8 cellular contexts compared by ENCODE assay signal in genomic region chr2:159968282-159968900, GRCh38.
DNase-seq lines count a peak whose midpoint lies in the region; ATAC-seq and TF ChIP-seq lines count a peak whose summit lies in the region.

No MANE protein-coding gene starts in this region.

- no peaks in the 10 kb centered on the region for H3K36me3 ChIP-seq in mammary epithelial cell (ENCODE audit: insufficient read depth, low read length)
- H3K36me3 ChIP-seq in left lung, result no peaks in the 10 kb centered on the region

- CTCF ChIA-PET in mammary epithelial cell (lab: Charles Lee; ENCODE audit: low non-redundant PET), result no interaction called here

- H3K27ac ChIP-seq in mammary epithelial cell (ENCODE audit: insufficient read depth, low read depth, low read length) (no peak overlapping the region), left lung (no peak overlapping the region)

- H3K9me3 ChIP-seq in mammary epithelial cell (replicated peaks; ENCODE audit: insufficient read depth, low read length) (no peaks in the 10 kb centered on the region), left lung (no peaks in the 10 kb centered on the region)

- H3K4me3 ChIP-seq in AG09309 (ENCODE audit: control insufficient read depth, low read depth, low read length) (no peak overlapping the region), mammary epithelial cell (replicated peaks in 1 of 3; ENCODE audit: insufficient read depth in 1 of 3, low read depth in 2 of 3, low read length in 3 of 3) (no peak overlapping the region), left lung (no peak overlapping the region)

- no peak overlapping the region for H2AFZ ChIP-seq in mammary epithelial cell (ENCODE audit: low read depth, low read length)

- ATAC-seq in HG03103 (IDR thresholded peaks at IDR 0.05; ENCODE audit: low read depth, unreplicated experiment), result peak; percentile 41
- peak; percentile 80 for ATAC-seq in left lung
- no peak for ATAC-seq in GM21737 (IDR thresholded peaks at IDR 0.05; ENCODE audit: unreplicated experiment)

- H3K27me3 ChIP-seq in mammary epithelial cell (ENCODE audit: insufficient read depth, low read length) (no peaks in the 10 kb centered on the region), left lung (no peaks in the 10 kb centered on the region)

- peak; percentile 10 for DNase-seq in AG09309 (ENCODE audit: low read depth)
- DNase-seq in GM03348 (ENCODE audit: low spot score), result peak; percentile 59
- DNase-seq in NCI-H748 (lab: John Stamatoyannopoulos, UW; ENCODE audit: unreplicated experiment), result peak; percentile 77
- peak; percentile 39 for DNase-seq in mammary epithelial cell
- no peak for DNase-seq in left lung
- DNase-seq in effector CD8-positive, alpha-beta T cell (lab: John Stamatoyannopoulos, UW), result no peak

- dilution Hi-C loops in mammary epithelial cell (cut with HindIII; ENCODE audit: low sequenced_read_pairs), result no loop called here

- 0% methylated on average over 2 of the region's 2 CpGs for WGBS in mammary epithelial cell (ENCODE audit: low coverage, missing lambda C conversion rate)

- H3K79me2 ChIP-seq in mammary epithelial cell (ENCODE audit: insufficient read depth, low read length), result no peaks in the 10 kb centered on the region

- intact Hi-C loops in mammary epithelial cell (cut with micrococcal nuclease), result loop anchor here (1.0 to 10.0 kb wide), 6 partner anchors 161 to 1074 kb away; partner anchors contain the start of gene MARCHF7
- intact Hi-C loops in left lung (cut with DNase I), result no loop called here

- H3K9ac ChIP-seq in mammary epithelial cell (ENCODE audit: insufficient read depth, low read length), result no peak overlapping the region

- no peak overlapping the region for H3K4me2 ChIP-seq in mammary epithelial cell (ENCODE audit: insufficient read depth, low read depth, low read length)

- no peaks in the 10 kb centered on the region for H4K20me1 ChIP-seq in mammary epithelial cell (ENCODE audit: insufficient read depth, low read length)

- BruUV-seq in mammary epithelial cell (replicated peaks; lab: Mats Ljungman, UMichigan), result no TSS peak

- H3K4me1 ChIP-seq in mammary epithelial cell (ENCODE audit: insufficient read depth, low read length) (peaks cover 9% of the 10 kb centered on the region), left lung (no peaks in the 10 kb centered on the region)

- TF ChIP-seq CTCF in AG09309 (IDR thresholded peaks at IDR 0.05; ENCODE audit: control insufficient read depth, insufficient read depth, low read depth, low read length, missing control alignments), result peak; percentile 66
- TF ChIP-seq CTCF in mammary epithelial cell (conservative IDR thresholded peaks at IDR 0.05 in 1 of 2, IDR thresholded peaks at IDR 0.05 in 1 of 2; ENCODE audit: extremely low read depth in 1 of 2, insufficient read depth in 1 of 2, low read depth in 1 of 2, low read length in 2 of 2), result peak; percentile 51 to 59
- peak; percentile 6 to 17 for TF ChIP-seq CTCF in left lung (IDR thresholded peaks at IDR 0.05)

- in situ Hi-C loops in mammary epithelial cell (cut with MboI; ENCODE audit: low sequenced_read_pairs in 2 of 2), result no loop called here

Comparison
In these comparisons a context has a peak if more than half of its experiments do, and no peak if none do; other contexts are left out.
1. DNase-seq: peak in AG09309 (single experiment), GM03348 (single experiment), NCI-H748 (single experiment) and mammary epithelial cell (single experiment); none in left lung (0 of 2) and effector CD8-positive, alpha-beta T cell (single experiment).
2. CTCF ChIP-seq: peak in every context shown above with its lines; median percentile 66 in AG09309; 55 in mammary epithelial cell; 12 in left lung.